Comparison of ENCODE assay signal across 22 cellular contexts in the genomic region with DNA sequence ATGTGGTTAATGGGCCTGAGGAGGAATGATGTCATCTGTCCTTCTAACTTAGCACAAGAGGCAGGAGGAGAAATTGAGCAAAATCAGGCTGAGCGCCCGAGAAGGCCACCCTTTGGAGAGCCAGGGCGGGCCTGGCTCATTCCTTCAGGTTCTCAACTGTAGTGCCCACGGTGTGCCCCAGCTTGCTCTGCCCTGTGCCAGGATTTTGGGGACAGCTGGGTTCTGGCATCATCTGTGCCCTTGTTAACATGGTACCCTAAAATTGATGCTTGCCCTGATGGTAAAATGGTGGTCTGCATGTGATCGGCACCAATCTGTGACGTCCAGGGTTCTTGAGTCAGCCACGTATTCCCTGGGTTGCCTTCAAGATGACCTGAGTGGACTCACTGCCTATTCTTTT. TPM values are rescaled to one million over a fixed set of nuclear protein-coding genes. Genes with fewer than 3 reads are reported as not detected.
"Had no signal": no experiment of that assay in that cellular context is flagged by ENCODE, and none has a peak within 500 bp of the region (broad histone marks: within the 10 kb centered on the region; RNA-seq: fewer than 3 reads in every experiment).

No MANE protein-coding gene starts in this region.

- DNase-seq: activated CD4-positive, alpha-beta T cell treated with anti-CD3 and anti-CD28 coated beads, Interleukin-2, amount 50 U/mL, for 4 hours; activated effector memory CD4-positive, alpha-beta T cell treated with anti-CD3 and anti-CD28 coated beads, Interleukin-2, amount 50 U/mL, for 16 hours; activated naive CD4-positive, alpha-beta T cell treated with anti-CD3 and anti-CD28 coated beads, Interleukin-2, amount 10 ng/mL, durations not matched to agents 7 days and 5 days; activated T-cell treated with anti-CD3 and anti-CD28 coated beads, Interleukin-2, amount 50 U/mL, for 48 hours; amygdala; effector CD8-positive, alpha-beta T cell; gastrocnemius medialis; hippocampal formation; left ventricle myocardium superior; mammary epithelial cell; nephron progenitor cell; nucleus accumbens; stimulated activated CD4-positive, alpha-beta T cell treated with anti-CD3 and anti-CD28 coated beads, Interleukin-4, amount 100 ng/mL, for 4 hours; stimulated activated naive CD8-positive, alpha-beta T cell treated with anti-CD3 and anti-CD28 coated beads, Interleukin-15, Interleukin-2, amounts not matched to agents 100 U/mL and 50 U/mL, for 24 hours; T-helper 9 cell; thyroid gland had no signal

- H3K27ac ChIP-seq: cardiac muscle cell, gastrocnemius medialis, thyroid gland had no signal

- H3K9me3 Mint-ChIP-seq: activated naive CD4-positive, alpha-beta T cell treated with anti-CD3 and anti-CD28 coated beads, Interleukin-2, amount 10 ng/mL, durations not matched to agents 7 days and 5 days; dendritic cell treated with granulocyte-macrophage colony-stimulating factor and Interleukin-4, amounts not matched to agents 40 ng/mL and 50 ng/mL, for 4 days; WTC11 had no signal

- H3K4me3 ChIP-seq: cardiac muscle cell, gastrocnemius medialis, thyroid gland had no signal

- H3K36me3 Mint-ChIP-seq: activated naive CD4-positive, alpha-beta T cell treated with anti-CD3 and anti-CD28 coated beads, Interleukin-2, amount 10 ng/mL, durations not matched to agents 7 days and 5 days; WTC11 had no signal

- H3K4me1 Mint-ChIP-seq: activated naive CD4-positive, alpha-beta T cell treated with anti-CD3 and anti-CD28 coated beads, Interleukin-2, amount 10 ng/mL, durations not matched to agents 7 days and 5 days had no signal

- H3K27ac Mint-ChIP-seq: activated naive CD4-positive, alpha-beta T cell treated with anti-CD3 and anti-CD28 coated beads, Interleukin-2, amount 10 ng/mL, durations not matched to agents 7 days and 5 days; dendritic cell treated with granulocyte-macrophage colony-stimulating factor and Interleukin-4, amounts not matched to agents 40 ng/mL and 50 ng/mL, for 4 days; nephron progenitor cell; WTC11 had no signal

- ATAC-seq: esophagus mucosa; gastrocnemius medialis; left ventricle myocardium superior; stimulated activated naive CD8-positive, alpha-beta T cell treated with anti-CD3 and anti-CD28 coated beads, Interleukin-15, Interleukin-2, amounts not matched to agents 100 U/mL and 50 U/mL, for 24 hours; WTC11 had no signal

- H3K9me3 ChIP-seq: gastrocnemius medialis, thyroid gland had no signal

- H3K36me3 ChIP-seq: cardiac muscle cell, gastrocnemius medialis, thyroid gland had no signal

- H3K4me3 Mint-ChIP-seq: activated naive CD4-positive, alpha-beta T cell treated with anti-CD3 and anti-CD28 coated beads, Interleukin-2, amount 10 ng/mL, durations not matched to agents 7 days and 5 days; dendritic cell treated with granulocyte-macrophage colony-stimulating factor and Interleukin-4, amounts not matched to agents 40 ng/mL and 50 ng/mL, for 4 days; nephron progenitor cell; WTC11 had no signal

- H3K27me3 ChIP-seq: cardiac muscle cell, thyroid gland had no signal

- H3K4me1 ChIP-seq: gastrocnemius medialis, thyroid gland had no signal

RNA-seq across cellular contexts. Expression of gene APCDD1L, which starts 31.1 kb away (rescaled TPM):
- total RNA-seq: cerebellum; T-helper 1 cell treated with Interleukin-12 subunit alpha and Interleukin-12 subunit beta and Interleukin-4 antibody, amounts not matched to agents 30 ng/mL and 1 ng/mL, for 36 hours had no signal
